1 cellular context compared by ENCODE assay signal in the genomic region with DNA sequence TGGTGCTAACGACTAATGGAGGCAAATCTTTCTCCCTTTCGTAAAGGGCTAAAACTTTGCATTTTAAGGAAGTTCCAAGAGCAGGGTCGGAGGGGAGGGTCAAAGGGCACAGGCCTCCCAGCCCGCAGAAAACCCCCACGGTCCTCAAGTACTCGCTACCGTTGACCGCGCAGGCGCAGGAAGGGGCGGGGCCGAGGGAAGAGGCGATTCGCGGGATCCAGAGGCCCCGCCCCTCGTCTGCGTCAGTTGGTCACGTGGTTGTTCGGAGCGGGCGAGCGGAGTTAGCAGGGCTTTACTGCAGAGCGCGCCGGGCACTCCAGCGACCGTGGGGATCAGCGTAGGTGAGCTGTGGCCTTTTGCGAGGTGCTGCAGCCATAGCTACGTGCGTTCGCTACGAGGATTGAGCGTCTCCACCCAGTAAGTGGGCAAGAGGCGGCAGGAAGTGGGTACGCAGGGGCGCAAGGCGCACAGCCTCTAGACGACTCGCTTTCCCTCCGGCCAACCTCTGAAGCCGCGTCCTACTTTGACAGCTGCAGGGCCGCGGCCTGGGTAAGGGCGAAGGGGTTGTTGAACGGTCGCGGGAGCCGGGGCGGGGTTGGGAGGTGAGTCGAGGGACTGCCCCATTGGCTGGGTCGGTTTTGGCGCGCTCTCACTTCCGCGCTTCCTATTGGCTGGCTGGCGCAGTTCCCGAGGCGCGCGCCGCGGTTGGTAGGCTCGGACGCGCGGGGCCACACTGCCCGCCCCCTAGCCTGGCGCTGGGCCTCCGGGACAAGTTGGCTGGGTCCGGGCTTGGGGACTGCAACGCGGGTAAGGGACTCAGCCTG.
A peak's percentile ranks its signal among the peaks of the same experiment; 100 is the strongest.
TF ChIP-seq lines count a peak whose summit lies in the region.

A gene (plus strand): TSS at position 242 of the 824 bp plus-strand sequence. CDS start 2,310 bp downstream, outside the sequence.

TF ChIP-seq in HepG2, 621 proteins besides CTCF, POLR2A, EP300 and RAD21 (continued from another document and continues in another):
- TF ChIP-seq, protein P1, sequence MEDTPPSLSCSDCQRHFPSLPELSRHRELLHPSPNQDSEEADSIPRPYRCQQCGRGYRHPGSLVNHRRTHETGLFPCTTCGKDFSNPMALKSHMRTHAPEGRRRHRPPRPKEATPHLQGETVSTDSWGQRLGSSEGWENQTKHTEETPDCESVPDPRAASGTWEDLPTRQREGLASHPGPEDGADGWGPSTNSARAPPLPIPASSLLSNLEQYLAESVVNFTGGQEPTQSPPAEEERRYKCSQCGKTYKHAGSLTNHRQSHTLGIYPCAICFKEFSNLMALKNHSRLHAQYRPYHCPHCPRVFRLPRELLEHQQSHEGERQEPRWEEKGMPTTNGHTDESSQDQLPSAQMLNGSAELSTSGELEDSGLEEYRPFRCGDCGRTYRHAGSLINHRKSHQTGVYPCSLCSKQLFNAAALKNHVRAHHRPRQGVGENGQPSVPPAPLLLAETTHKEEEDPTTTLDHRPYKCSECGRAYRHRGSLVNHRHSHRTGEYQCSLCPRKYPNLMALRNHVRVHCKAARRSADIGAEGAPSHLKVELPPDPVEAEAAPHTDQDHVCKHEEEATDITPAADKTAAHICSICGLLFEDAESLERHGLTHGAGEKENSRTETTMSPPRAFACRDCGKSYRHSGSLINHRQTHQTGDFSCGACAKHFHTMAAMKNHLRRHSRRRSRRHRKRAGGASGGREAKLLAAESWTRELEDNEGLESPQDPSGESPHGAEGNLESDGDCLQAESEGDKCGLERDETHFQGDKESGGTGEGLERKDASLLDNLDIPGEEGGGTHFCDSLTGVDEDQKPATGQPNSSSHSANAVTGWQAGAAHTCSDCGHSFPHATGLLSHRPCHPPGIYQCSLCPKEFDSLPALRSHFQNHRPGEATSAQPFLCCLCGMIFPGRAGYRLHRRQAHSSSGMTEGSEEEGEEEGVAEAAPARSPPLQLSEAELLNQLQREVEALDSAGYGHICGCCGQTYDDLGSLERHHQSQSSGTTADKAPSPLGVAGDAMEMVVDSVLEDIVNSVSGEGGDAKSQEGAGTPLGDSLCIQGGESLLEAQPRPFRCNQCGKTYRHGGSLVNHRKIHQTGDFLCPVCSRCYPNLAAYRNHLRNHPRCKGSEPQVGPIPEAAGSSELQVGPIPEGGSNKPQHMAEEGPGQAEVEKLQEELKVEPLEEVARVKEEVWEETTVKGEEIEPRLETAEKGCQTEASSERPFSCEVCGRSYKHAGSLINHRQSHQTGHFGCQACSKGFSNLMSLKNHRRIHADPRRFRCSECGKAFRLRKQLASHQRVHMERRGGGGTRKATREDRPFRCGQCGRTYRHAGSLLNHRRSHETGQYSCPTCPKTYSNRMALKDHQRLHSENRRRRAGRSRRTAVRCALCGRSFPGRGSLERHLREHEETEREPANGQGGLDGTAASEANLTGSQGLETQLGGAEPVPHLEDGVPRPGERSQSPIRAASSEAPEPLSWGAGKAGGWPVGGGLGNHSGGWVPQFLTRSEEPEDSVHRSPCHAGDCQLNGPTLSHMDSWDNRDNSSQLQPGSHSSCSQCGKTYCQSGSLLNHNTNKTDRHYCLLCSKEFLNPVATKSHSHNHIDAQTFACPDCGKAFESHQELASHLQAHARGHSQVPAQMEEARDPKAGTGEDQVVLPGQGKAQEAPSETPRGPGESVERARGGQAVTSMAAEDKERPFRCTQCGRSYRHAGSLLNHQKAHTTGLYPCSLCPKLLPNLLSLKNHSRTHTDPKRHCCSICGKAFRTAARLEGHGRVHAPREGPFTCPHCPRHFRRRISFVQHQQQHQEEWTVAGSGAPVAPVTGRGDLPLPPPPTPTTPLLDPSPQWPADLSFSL (CRISPR knock-in tag; IDR thresholded peaks at IDR 0.05): no peak
- TF ChIP-seq GATA4 (IDR thresholded peaks at IDR 0.05; ENCODE audit: borderline replicate concordance, low read depth) (peak; percentile 77; the same call in 1 of the 2 replicates), FOXM1 (CRISPR knock-in tag; IDR thresholded peaks at IDR 0.05) (0 out of 2 replicates have a peak, but pooled peaks have one; percentile 72), ZNF562 (CRISPR knock-in tag; IDR thresholded peaks at IDR 0.05; ENCODE audit: borderline replicate concordance) (no peak), STAT5B (CRISPR knock-in tag; IDR thresholded peaks at IDR 0.05) (no peak), ASH2L (IDR thresholded peaks at IDR 0.05; ENCODE audit: insufficient read length, low read depth, low read length) (peak; percentile 98), ATRX (CRISPR knock-in tag; IDR thresholded peaks at IDR 0.05; ENCODE audit: borderline replicate concordance) (0 out of 2 replicates have a peak, but pooled peaks have one; percentile 51), ZNF530 (CRISPR knock-in tag; IDR thresholded peaks at IDR 0.05; ENCODE audit: low read depth) (no peak), PAX8 (CRISPR knock-in tag; IDR thresholded peaks at IDR 0.05; ENCODE audit: borderline replicate concordance) (peak; percentile 98), SRSF9 (IDR thresholded peaks at IDR 0.05; ENCODE audit: borderline replicate concordance, insufficient read depth, low read depth, low read length, poor library complexity, severe bottlenecking) (no peak), NR2F1 (CRISPR knock-in tag; IDR thresholded peaks at IDR 0.05) (peak; percentile 86 to 93), ZBTB8A (CRISPR knock-in tag; IDR thresholded peaks at IDR 0.05; ENCODE audit: borderline replicate concordance, low read depth) (no peak; the same call in 1 of the 2 replicates), HOXA9 (CRISPR knock-in tag; IDR thresholded peaks at IDR 0.05; ENCODE audit: borderline replicate concordance) (peak; percentile 90; the same call in 1 of the 2 replicates), BCL6 (CRISPR knock-in tag; IDR thresholded peaks at IDR 0.05) (peak; percentile 20), NFKB2 (CRISPR knock-in tag; IDR thresholded peaks at IDR 0.05; ENCODE audit: borderline replicate concordance) (peak; percentile 99), KDM6A (CRISPR knock-in tag; IDR thresholded peaks at IDR 0.05; ENCODE audit: low read depth) (no peak), NCOA5 (CRISPR knock-in tag; IDR thresholded peaks at IDR 0.05) (no peak), GATAD1 (CRISPR knock-in tag; IDR thresholded peaks at IDR 0.05) (peak; percentile 61; the same call in 1 of the 2 replicates), ISX (CRISPR knock-in tag; conservative IDR thresholded peaks at IDR 0.05) (0 out of 2 replicates have a peak, but pooled peaks have one; percentile 80), ATAD3A (CRISPR knock-in tag; IDR thresholded peaks at IDR 0.05) (no peak), NR2C2 (CRISPR knock-in tag; IDR thresholded peaks at IDR 0.05; ENCODE audit: borderline replicate concordance) (peak; percentile 96), KLF6 (CRISPR knock-in tag; IDR thresholded peaks at IDR 0.05) (no peak; the same call in 1 of the 2 replicates)
- TF ChIP-seq, protein P2, sequence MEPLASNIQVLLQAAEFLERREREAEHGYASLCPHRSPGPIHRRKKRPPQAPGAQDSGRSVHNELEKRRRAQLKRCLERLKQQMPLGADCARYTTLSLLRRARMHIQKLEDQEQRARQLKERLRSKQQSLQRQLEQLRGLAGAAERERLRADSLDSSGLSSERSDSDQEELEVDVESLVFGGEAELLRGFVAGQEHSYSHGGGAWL (CRISPR knock-in tag; IDR thresholded peaks at IDR 0.05): peak; percentile 91
- TF ChIP-seq, protein P3, sequence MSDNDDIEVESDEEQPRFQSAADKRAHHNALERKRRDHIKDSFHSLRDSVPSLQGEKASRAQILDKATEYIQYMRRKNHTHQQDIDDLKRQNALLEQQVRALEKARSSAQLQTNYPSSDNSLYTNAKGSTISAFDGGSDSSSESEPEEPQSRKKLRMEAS (IDR thresholded peaks at IDR 0.05): peak; percentile 90
- TF ChIP-seq, protein P4, sequence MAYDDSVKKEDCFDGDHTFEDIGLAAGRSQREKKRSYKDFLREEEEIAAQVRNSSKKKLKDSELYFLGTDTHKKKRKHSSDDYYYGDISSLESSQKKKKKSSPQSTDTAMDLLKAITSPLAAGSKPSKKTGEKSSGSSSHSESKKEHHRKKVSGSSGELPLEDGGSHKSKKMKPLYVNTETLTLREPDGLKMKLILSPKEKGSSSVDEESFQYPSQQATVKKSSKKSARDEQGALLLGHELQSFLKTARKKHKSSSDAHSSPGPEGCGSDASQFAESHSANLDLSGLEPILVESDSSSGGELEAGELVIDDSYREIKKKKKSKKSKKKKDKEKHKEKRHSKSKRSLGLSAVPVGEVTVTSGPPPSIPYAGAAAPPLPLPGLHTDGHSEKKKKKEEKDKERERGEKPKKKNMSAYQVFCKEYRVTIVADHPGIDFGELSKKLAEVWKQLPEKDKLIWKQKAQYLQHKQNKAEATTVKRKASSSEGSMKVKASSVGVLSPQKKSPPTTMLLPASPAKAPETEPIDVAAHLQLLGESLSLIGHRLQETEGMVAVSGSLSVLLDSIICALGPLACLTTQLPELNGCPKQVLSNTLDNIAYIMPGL (CRISPR knock-in tag; IDR thresholded peaks at IDR 0.05; ENCODE audit: borderline replicate concordance in 1 of 2, low read depth in 1 of 2): peak; percentile 94 to 98
- TF ChIP-seq, protein P5, sequence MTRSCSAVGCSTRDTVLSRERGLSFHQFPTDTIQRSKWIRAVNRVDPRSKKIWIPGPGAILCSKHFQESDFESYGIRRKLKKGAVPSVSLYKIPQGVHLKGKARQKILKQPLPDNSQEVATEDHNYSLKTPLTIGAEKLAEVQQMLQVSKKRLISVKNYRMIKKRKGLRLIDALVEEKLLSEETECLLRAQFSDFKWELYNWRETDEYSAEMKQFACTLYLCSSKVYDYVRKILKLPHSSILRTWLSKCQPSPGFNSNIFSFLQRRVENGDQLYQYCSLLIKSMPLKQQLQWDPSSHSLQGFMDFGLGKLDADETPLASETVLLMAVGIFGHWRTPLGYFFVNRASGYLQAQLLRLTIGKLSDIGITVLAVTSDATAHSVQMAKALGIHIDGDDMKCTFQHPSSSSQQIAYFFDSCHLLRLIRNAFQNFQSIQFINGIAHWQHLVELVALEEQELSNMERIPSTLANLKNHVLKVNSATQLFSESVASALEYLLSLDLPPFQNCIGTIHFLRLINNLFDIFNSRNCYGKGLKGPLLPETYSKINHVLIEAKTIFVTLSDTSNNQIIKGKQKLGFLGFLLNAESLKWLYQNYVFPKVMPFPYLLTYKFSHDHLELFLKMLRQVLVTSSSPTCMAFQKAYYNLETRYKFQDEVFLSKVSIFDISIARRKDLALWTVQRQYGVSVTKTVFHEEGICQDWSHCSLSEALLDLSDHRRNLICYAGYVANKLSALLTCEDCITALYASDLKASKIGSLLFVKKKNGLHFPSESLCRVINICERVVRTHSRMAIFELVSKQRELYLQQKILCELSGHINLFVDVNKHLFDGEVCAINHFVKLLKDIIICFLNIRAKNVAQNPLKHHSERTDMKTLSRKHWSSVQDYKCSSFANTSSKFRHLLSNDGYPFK (CRISPR knock-in tag; IDR thresholded peaks at IDR 0.05; ENCODE audit: borderline replicate concordance): peak; percentile 92
- TF ChIP-seq, protein P6, sequence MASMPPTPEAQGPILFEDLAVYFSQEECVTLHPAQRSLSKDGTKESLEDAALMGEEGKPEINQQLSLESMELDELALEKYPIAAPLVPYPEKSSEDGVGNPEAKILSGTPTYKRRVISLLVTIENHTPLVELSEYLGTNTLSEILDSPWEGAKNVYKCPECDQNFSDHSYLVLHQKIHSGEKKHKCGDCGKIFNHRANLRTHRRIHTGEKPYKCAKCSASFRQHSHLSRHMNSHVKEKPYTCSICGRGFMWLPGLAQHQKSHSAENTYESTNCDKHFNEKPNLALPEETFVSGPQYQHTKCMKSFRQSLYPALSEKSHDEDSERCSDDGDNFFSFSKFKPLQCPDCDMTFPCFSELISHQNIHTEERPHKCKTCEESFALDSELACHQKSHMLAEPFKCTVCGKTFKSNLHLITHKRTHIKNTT (CRISPR knock-in tag; IDR thresholded peaks at IDR 0.05): no peak
- TF ChIP-seq, protein P7, sequence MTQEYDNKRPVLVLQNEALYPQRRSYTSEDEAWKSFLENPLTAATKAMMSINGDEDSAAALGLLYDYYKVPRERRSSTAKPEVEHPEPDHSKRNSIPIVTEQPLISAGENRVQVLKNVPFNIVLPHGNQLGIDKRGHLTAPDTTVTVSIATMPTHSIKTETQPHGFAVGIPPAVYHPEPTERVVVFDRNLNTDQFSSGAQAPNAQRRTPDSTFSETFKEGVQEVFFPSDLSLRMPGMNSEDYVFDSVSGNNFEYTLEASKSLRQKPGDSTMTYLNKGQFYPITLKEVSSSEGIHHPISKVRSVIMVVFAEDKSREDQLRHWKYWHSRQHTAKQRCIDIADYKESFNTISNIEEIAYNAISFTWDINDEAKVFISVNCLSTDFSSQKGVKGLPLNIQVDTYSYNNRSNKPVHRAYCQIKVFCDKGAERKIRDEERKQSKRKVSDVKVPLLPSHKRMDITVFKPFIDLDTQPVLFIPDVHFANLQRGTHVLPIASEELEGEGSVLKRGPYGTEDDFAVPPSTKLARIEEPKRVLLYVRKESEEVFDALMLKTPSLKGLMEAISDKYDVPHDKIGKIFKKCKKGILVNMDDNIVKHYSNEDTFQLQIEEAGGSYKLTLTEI (CRISPR knock-in tag; conservative IDR thresholded peaks at IDR 0.05): no peak
- TF ChIP-seq, protein P8, sequence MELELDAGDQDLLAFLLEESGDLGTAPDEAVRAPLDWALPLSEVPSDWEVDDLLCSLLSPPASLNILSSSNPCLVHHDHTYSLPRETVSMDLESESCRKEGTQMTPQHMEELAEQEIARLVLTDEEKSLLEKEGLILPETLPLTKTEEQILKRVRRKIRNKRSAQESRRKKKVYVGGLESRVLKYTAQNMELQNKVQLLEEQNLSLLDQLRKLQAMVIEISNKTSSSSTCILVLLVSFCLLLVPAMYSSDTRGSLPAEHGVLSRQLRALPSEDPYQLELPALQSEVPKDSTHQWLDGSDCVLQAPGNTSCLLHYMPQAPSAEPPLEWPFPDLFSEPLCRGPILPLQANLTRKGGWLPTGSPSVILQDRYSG (CRISPR knock-in tag; IDR thresholded peaks at IDR 0.05): no peak; the same call in none of the 2 replicates
- TF ChIP-seq, protein P9, sequence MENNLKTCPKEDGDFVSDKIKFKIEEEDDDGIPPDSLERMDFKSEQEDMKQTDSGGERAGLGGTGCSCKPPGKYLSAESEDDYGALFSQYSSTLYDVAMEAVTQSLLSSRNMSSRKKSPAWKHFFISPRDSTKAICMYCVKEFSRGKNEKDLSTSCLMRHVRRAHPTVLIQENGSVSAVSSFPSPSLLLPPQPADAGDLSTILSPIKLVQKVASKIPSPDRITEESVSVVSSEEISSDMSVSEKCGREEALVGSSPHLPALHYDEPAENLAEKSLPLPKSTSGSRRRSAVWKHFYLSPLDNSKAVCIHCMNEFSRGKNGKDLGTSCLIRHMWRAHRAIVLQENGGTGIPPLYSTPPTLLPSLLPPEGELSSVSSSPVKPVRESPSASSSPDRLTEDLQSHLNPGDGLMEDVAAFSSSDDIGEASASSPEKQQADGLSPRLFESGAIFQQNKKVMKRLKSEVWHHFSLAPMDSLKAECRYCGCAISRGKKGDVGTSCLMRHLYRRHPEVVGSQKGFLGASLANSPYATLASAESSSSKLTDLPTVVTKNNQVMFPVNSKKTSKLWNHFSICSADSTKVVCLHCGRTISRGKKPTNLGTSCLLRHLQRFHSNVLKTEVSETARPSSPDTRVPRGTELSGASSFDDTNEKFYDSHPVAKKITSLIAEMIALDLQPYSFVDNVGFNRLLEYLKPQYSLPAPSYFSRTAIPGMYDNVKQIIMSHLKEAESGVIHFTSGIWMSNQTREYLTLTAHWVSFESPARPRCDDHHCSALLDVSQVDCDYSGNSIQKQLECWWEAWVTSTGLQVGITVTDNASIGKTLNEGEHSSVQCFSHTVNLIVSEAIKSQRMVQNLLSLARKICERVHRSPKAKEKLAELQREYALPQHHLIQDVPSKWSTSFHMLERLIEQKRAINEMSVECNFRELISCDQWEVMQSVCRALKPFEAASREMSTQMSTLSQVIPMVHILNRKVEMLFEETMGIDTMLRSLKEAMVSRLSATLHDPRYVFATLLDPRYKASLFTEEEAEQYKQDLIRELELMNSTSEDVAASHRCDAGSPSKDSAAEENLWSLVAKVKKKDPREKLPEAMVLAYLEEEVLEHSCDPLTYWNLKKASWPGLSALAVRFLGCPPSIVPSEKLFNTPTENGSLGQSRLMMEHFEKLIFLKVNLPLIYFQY (CRISPR knock-in tag; IDR thresholded peaks at IDR 0.05; ENCODE audit: borderline replicate concordance): no peak
